8 cellular contexts compared by ENCODE assay signal in genomic region chr1:225999912-226000337, GRCh38. TPM values are rescaled to one million over a fixed set of nuclear protein-coding genes. Genes with fewer than 3 reads are reported as not detected.
A peak's percentile ranks its signal among the peaks of the same experiment; 100 is the strongest.
DNase-seq lines count a peak whose midpoint lies in the region; ATAC-seq and TF ChIP-seq lines count a peak whose summit lies in the region.

No MANE protein-coding gene starts in this region.

- H3K27ac ChIP-seq in fibroblast of lung (ENCODE audit: insufficient read depth, low read length) (peak overlapping the region; percentile 82), psoas muscle (peak overlapping the region; percentile 90)

- peak overlapping the region; percentile 59 to 99 (median 64) for H3K4me3 ChIP-seq in fibroblast of lung (replicated peaks in 1 of 4; ENCODE audit: control extremely low read depth in 1 of 4, insufficient read depth in 1 of 4, low read depth in 3 of 4, low read length in 4 of 4)
- H3K4me3 ChIP-seq in psoas muscle, result peak overlapping the region; percentile 81

- ATAC-seq in GM19351 (IDR thresholded peaks at IDR 0.05; ENCODE audit: unreplicated experiment), result peak; percentile 41
- peak; percentile 49 for ATAC-seq in HG03354 (IDR thresholded peaks at IDR 0.05; ENCODE audit: poor library complexity, severe bottlenecking, unreplicated experiment)
- ATAC-seq in psoas muscle, result no peak

- no peaks in the 10 kb centered on the region for H3K36me3 ChIP-seq in fibroblast of lung (ENCODE audit: control insufficient read depth, insufficient read depth, low read length)
- peaks cover 2 to 27% of the 10 kb centered on the region in 2 donors for H3K36me3 ChIP-seq in psoas muscle (ENCODE audit: insufficient read depth in 1 of 2, low read depth in 1 of 2)

- WGBS in psoas muscle, 3 donors, result 11 to 22% (median 13%) methylated on average over 10 of the region's 10 CpGs

- peak overlapping the region; percentile 59 for H3K9ac ChIP-seq in fibroblast of lung (ENCODE audit: insufficient read depth, low read length)

- DNase-seq in Caki2 (ENCODE audit: low read depth) (peak; percentile 36), T-helper 9 cell (peak; percentile 39), fibroblast of lung (ENCODE audit: low read depth in 2 of 2) (peak in 1 of 2 donors; percentile 53), psoas muscle (no peak), DMS153 (lab: John Stamatoyannopoulos, UW) (no peak), 8988T (no peak)

- H3K4me1 ChIP-seq in fibroblast of lung (ENCODE audit: control insufficient read depth, extremely low read depth, insufficient read depth, low read length), result peaks cover 3% of the 10 kb centered on the region
- peaks cover 33% of the 10 kb centered on the region for H3K4me1 ChIP-seq in psoas muscle

- H3K9me3 ChIP-seq in fibroblast of lung (ENCODE audit: control insufficient read depth, insufficient read depth, low read depth, low read length) (no peaks in the 10 kb centered on the region), psoas muscle (no peaks in the 10 kb centered on the region)

- intact Hi-C loops in psoas muscle (cut with DNase I), result loop anchor here (2.0 to 10.0 kb wide), 3 partner anchors 62 to 115 kb away; partner anchors contain the start of gene H3-3A (in 2 of the 2)

- H2AFZ ChIP-seq in fibroblast of lung (ENCODE audit: low read length), result no peak overlapping the region

- TF ChIP-seq CTCF in fibroblast of lung (conservative IDR thresholded peaks at IDR 0.05 in 1 of 2, IDR thresholded peaks at IDR 0.05 in 1 of 2; ENCODE audit: low read depth in 1 of 2, low read length in 2 of 2) (no peak), psoas muscle (IDR thresholded peaks at IDR 0.05) (no peak)

- peak overlapping the region; percentile 90 for H3K4me2 ChIP-seq in fibroblast of lung (ENCODE audit: extremely low read depth, insufficient read depth, low read length)

- in situ Hi-C loops in Caki2 (cut with HindIII; ENCODE audit: low pct_unique_long_range_greater_than_20kb, low sequenced_read_pairs), result no loop called here

- H3K79me2 ChIP-seq in fibroblast of lung (ENCODE audit: control insufficient read depth, insufficient read depth, low read length), result peaks cover 37% of the 10 kb centered on the region

- H4K20me1 ChIP-seq in fibroblast of lung (ENCODE audit: control insufficient read depth, extremely low read depth, insufficient read depth, low read length), result no peaks in the 10 kb centered on the region

- no peaks in the 10 kb centered on the region for H3K27me3 ChIP-seq in fibroblast of lung (ENCODE audit: control insufficient read depth, insufficient read depth, low read length)
- H3K27me3 ChIP-seq in psoas muscle (ENCODE audit: insufficient read depth in 3 of 3, low read length in 2 of 3), result no peaks in the 10 kb centered on the region

RNA-seq across cellular contexts. Expression of gene SDE2, which starts 0.8 kb away (rescaled TPM):
- 20.0 and 21.0 TPM in 2 replicates for total RNA-seq in Caki2 (2014; rRNA removed; shearing (Covaris generic); ENCODE audit: low replicate concordance)
- 24.7 and 25.8 TPM in 2 replicates for total RNA-seq in fibroblast of lung
- 17.2 and 17.7 TPM in 2 replicates for polyA plus RNA-seq in fibroblast of lung
- polyA plus RNA-seq in fibroblast of lung (2012), result 7.6 and 9.1 TPM in 2 replicates
- polyA minus RNA-seq in fibroblast of lung (ENCODE audit: low replicate concordance), result 3.6 and 4.0 TPM in 2 replicates
- total RNA-seq in psoas muscle, result 10 to 100 TPM; 17.4 to 27.7 (median 22.1) TPM
- 10 to 100 TPM in 1 of 3 donors, 1 to 10 TPM in 2; 8.1 to 19.5 (median 9.7) TPM for polyA plus RNA-seq in psoas muscle

RNA-seq across cellular contexts. Expression of gene LEFTY2, which starts 58.9 kb away (rescaled TPM):
- not detected in 2 replicates for total RNA-seq in Caki2 (2014; rRNA removed; shearing (Covaris generic); ENCODE audit: low replicate concordance)
- total RNA-seq in fibroblast of lung (under 0.01 TPM in 1 of 2 replicates, not detected in the other), psoas muscle (1 to 10 TPM in 1 of 4 donors, under 1 TPM in 2, not detected in 1; 0.13 to 1.2 (median 0.42) TPM)
- polyA plus RNA-seq in fibroblast of lung (0.05 TPM in 1 of 2 replicates, not detected in the other), psoas muscle (under 1 TPM in 2 of 3 donors, not detected in 1; 0.03 to 0.10 TPM)
- polyA plus RNA-seq in fibroblast of lung (2012), result 0.05 TPM in 1 of 2 replicates, not detected in the other
- not detected in 2 replicates for polyA minus RNA-seq in fibroblast of lung (ENCODE audit: low replicate concordance)

Comparison
In these comparisons a context has a peak if more than half of its experiments do, and no peak if none do; other contexts are left out.
1. DNase-seq: peak in Caki2 (single experiment) and T-helper 9 cell (single experiment); none in psoas muscle (0 of 2), DMS153 (single experiment) and 8988T (single experiment).
2. ATAC-seq: peak in GM19351 (single experiment) and HG03354 (single experiment); none in psoas muscle (0 of 4).